9 cellular contexts compared by ENCODE assay signal in genomic region chr9:125829743-125830142, GRCh38.
DNase-seq lines count a peak whose midpoint lies in the region; ATAC-seq and TF ChIP-seq lines count a peak whose summit lies in the region.
"Had no signal": no experiment of that assay in that cellular context is flagged by ENCODE, and none has a peak within 500 bp of the region (broad histone marks: within the 10 kb centered on the region; RNA-seq: fewer than 3 reads in every experiment).

No MANE protein-coding gene starts in this region.

- no peak for TF ChIP-seq CTCF in right lobe of liver (IDR thresholded peaks at IDR 0.05)

- 3% methylated on average over 7 of the region's 7 CpGs for WGBS in right lobe of liver (ENCODE audit: insufficient coverage, low coverage, low lambda C conversion rate, missing lambda C conversion rate)

- H3K27me3 ChIP-seq in adipocyte (replicated peaks; ENCODE audit: control insufficient read depth, insufficient read depth, low read length) (no peaks in the 10 kb centered on the region), right lobe of liver (no peaks in the 10 kb centered on the region)

- TF ChIP-seq POLR2A in Raji (IDR thresholded peaks at IDR 0.05; ENCODE audit: insufficient read depth, low read depth, low read length) (peak; percentile 24; the same call in 1 of the 2 replicates), right lobe of liver (IDR thresholded peaks at IDR 0.05) (no peak)

- no peaks in the 10 kb centered on the region for H3K9me3 ChIP-seq in adipocyte (ENCODE audit: control insufficient read depth, low read length)
- no peaks in the 10 kb centered on the region for H3K9me3 ChIP-seq in right lobe of liver
- H3K9me3 ChIP-seq: A549 had no signal

- intact Hi-C loops in right lobe of liver (cut with DNase I) = no loop called here

- DNase-seq in NCI-H510A treated with DMSO at 0.1 percent for 48 hours (lab: John Stamatoyannopoulos, UW) = peak; percentile 11
- no peak for DNase-seq in NCI-H510A (lab: John Stamatoyannopoulos, UW)
- DNase-seq in adipocyte (ENCODE audit: low read depth) = peak; percentile 42
- peak; percentile 43 to 59 (median 49) for DNase-seq in right lobe of liver
- peak; percentile 21 to 35 for DNase-seq in stimulated activated CD8-positive, alpha-beta memory T cell treated with anti-CD3 and anti-CD28 coated beads, Interleukin-7, amount 100 ng/mL, for 4 hours (ENCODE audit: low read depth in 2 of 2)

- peak overlapping the region; percentile 66 for H3K9ac ChIP-seq in adipocyte (ENCODE audit: low read length)

- H3K4me1 ChIP-seq in adipocyte (ENCODE audit: control insufficient read depth, insufficient read depth, low read length) = peaks cover 3% of the 10 kb centered on the region
- H3K4me1 ChIP-seq in right lobe of liver = peaks cover 0 to 5% (median 0%) of the 10 kb centered on the region in 4 donors

- H3K4me3 ChIP-seq in adipocyte (ENCODE audit: low read length) (peak overlapping the region; percentile 94), right lobe of liver (peak overlapping the region; percentile 10 to 34 (median 30))
- H3K4me3 ChIP-seq: A549 had no signal

- ATAC-seq in right lobe of liver (peak; percentile 77 to 94 (median 92)), HG02678 (IDR thresholded peaks at IDR 0.05; ENCODE audit: unreplicated experiment) (no peak), GM19035 (IDR thresholded peaks at IDR 0.05; ENCODE audit: unreplicated experiment) (no peak)
- ATAC-seq: A549 had no signal

- peak overlapping the region; percentile 6 to 46 (median 35) for H3K27ac ChIP-seq in right lobe of liver
- H3K27ac ChIP-seq: A549 had no signal

- H3K36me3 ChIP-seq in adipocyte (ENCODE audit: control insufficient read depth, insufficient read depth, low read length, severe bottlenecking) (no peaks in the 10 kb centered on the region), right lobe of liver (no peaks in the 10 kb centered on the region)

Comparison
In these comparisons a context has a peak if more than half of its experiments do, and no peak if none do; other contexts are left out.
1. ATAC-seq: peak in right lobe of liver (4 of 4); none in HG02678 (single experiment) and GM19035 (single experiment).